Comparison of ENCODE assay signal across 8 cellular contexts in genomic region chr10:14009315-14010082, GRCh38.
DNase-seq lines count a peak whose midpoint lies in the region; ATAC-seq and TF ChIP-seq lines count a peak whose summit lies in the region.

No MANE protein-coding gene starts in this region.

- H2AFZ ChIP-seq in Loucy (ENCODE audit: low read length) = peak overlapping the region; percentile 94

- peaks cover 7% of the 10 kb centered on the region for H3K27me3 ChIP-seq in Loucy (ENCODE audit: insufficient read depth, low read length, poor library complexity, severe bottlenecking)

- H3K9me3 Mint-ChIP-seq in activated T-cell treated with anti-CD3 and anti-CD28 coated beads, Interleukin-2, amount 50 U/mL, for 4 hours = no peaks in the 10 kb centered on the region

- no peaks in the 10 kb centered on the region for H3K36me3 ChIP-seq in Loucy (ENCODE audit: insufficient read depth, low read length)

- no peaks in the 10 kb centered on the region for H3K36me3 Mint-ChIP-seq in activated T-cell treated with anti-CD3 and anti-CD28 coated beads, Interleukin-2, amount 50 U/mL, for 4 hours (ENCODE audit: insufficient read depth)

- H3F3A ChIP-seq in Loucy (ENCODE audit: low read depth) = no peaks in the 10 kb centered on the region

- H3K9me2 ChIP-seq in Loucy (replicated peaks; ENCODE audit: low read depth, low read length) = no peaks in the 10 kb centered on the region

- no peaks in the 10 kb centered on the region for H4K20me1 ChIP-seq in Loucy (ENCODE audit: insufficient read depth, low read length, poor library complexity, severe bottlenecking)

- peaks cover 27% of the 10 kb centered on the region for H3K4me1 ChIP-seq in Loucy (ENCODE audit: insufficient read depth, low read length, poor library complexity, severe bottlenecking)

- peak; percentile 71 for DNase-seq in activated T-cell treated with anti-CD3 and anti-CD28 coated beads, Interleukin-2, amount 50 U/mL, for 4 hours
- DNase-seq in glomerular visceral epithelial cell (ENCODE audit: extremely low spot score) (peak; percentile 71), SHP77 (lab: John Stamatoyannopoulos, UW) (no peak), NCI-H510A treated with DMSO at 0.1 percent for 48 hours (lab: John Stamatoyannopoulos, UW) (no peak), posterior cingulate gyrus (no peak)
- DNase-seq in stimulated activated CD4-positive, alpha-beta T cell treated with anti-CD3 and anti-CD28 coated beads, Interleukin-1b, Interleukin-23, amount 100 ng/mL, for 1 hour (ENCODE audit: low read depth in 2 of 2) = peak; percentile 52 to 55

- H3K9me3 ChIP-seq in Loucy (ENCODE audit: insufficient read depth, low read depth, low read length) = no peaks in the 10 kb centered on the region

- H3K79me2 ChIP-seq in Loucy (ENCODE audit: insufficient read depth, low read length) = no peaks in the 10 kb centered on the region

- peaks cover 3% of the 10 kb centered on the region for H3K27me3 Mint-ChIP-seq in activated T-cell treated with anti-CD3 and anti-CD28 coated beads, Interleukin-2, amount 50 U/mL, for 4 hours (ENCODE audit: low read depth)

- TF ChIP-seq CTCF in GM12875 (IDR thresholded peaks at IDR 0.05; ENCODE audit: borderline replicate concordance, insufficient read depth, low read depth, low read length) (no peak), Loucy (conservative IDR thresholded peaks at IDR 0.05; ENCODE audit: low read length) (no peak)

- H3K4me3 Mint-ChIP-seq in activated T-cell treated with anti-CD3 and anti-CD28 coated beads, Interleukin-2, amount 50 U/mL, for 4 hours = peak overlapping the region; percentile 79

- H3K4me1 Mint-ChIP-seq in activated T-cell treated with anti-CD3 and anti-CD28 coated beads, Interleukin-2, amount 50 U/mL, for 4 hours (ENCODE audit: low read depth) = peaks cover 46% of the 10 kb centered on the region

- intact Hi-C loops in posterior cingulate gyrus (cut with DNase I) = no loop called here

- peak overlapping the region; percentile 26 for H3K4me3 ChIP-seq in GM12875 (ENCODE audit: low read depth, low read length)
- peak overlapping the region; percentile 68 for H3K4me3 ChIP-seq in Loucy (ENCODE audit: low read length, poor library complexity, severe bottlenecking)

- H3K9ac ChIP-seq in Loucy (ENCODE audit: low read depth, low read length, poor library complexity, severe bottlenecking) = peak overlapping the region; percentile 43

- peak; percentile 93 to 94 for ATAC-seq in activated T-cell treated with anti-CD3 and anti-CD28 coated beads, Interleukin-2, amount 50 U/mL, for 4 hours

- H3K4me2 ChIP-seq in Loucy (ENCODE audit: low read depth, low read length, poor library complexity, severe bottlenecking) = peak overlapping the region; percentile 80

Comparison
In these comparisons a context has a peak if more than half of its experiments do, and no peak if none do; other contexts are left out.
1. DNase-seq: peak in activated T-cell treated with anti-CD3 and anti-CD28 coated beads, Interleukin-2, amount 50 U/mL, for 4 hours (single experiment), glomerular visceral epithelial cell (single experiment) and stimulated activated CD4-positive, alpha-beta T cell treated with anti-CD3 and anti-CD28 coated beads, Interleukin-1b, Interleukin-23, amount 100 ng/mL, for 1 hour (2 of 2); none in SHP77 (0 of 2), NCI-H510A treated with DMSO at 0.1 percent for 48 hours (single experiment) and posterior cingulate gyrus (0 of 10).